ENCODE assay signal across 1 cellular context in genomic region chr1:109263597-109264378, GRCh38.
TF ChIP-seq lines count a peak whose summit lies in the region.

No MANE protein-coding gene starts in this region.

TF ChIP-seq in K562, 482 proteins besides CTCF, POLR2A, EP300 and RAD21 (continued from another document and continues in another):
- TF ChIP-seq TGIF2 (CRISPR knock-in tag; IDR thresholded peaks at IDR 0.05) (no peak), RNF219 (CRISPR knock-in tag; IDR thresholded peaks at IDR 0.05) (no peak), ZNF431 (CRISPR knock-in tag; IDR thresholded peaks at IDR 0.05) (peak; percentile 72), CHCHD3 (CRISPR knock-in tag; IDR thresholded peaks at IDR 0.05) (no peak), ZNF655 (CRISPR knock-in tag; IDR thresholded peaks at IDR 0.05) (no peak), PTBP1 (IDR thresholded peaks at IDR 0.05; ENCODE audit: low read depth, low read length) (no peak), SAFB2 (IDR thresholded peaks at IDR 0.05; ENCODE audit: borderline replicate concordance, low read depth, low read length, severe bottlenecking) (no peak), GABPA (tag; conservative IDR thresholded peaks at IDR 0.05; ENCODE audit: low read depth) (no peak), ERF (CRISPR knock-in tag; IDR thresholded peaks at IDR 0.05) (no peak), YY1 (IDR thresholded peaks at IDR 0.05; ENCODE audit: borderline replicate concordance in 1 of 3, control insufficient read depth in 1 of 3, extremely low read depth in 1 of 3, insufficient read depth in 3 of 3, insufficient read length in 1 of 3, insufficient replicate concordance in 2 of 3, low read depth in 1 of 3, low read length in 2 of 3) (peak in 2 of 3 experiments; percentile 44 to 73), GTF2A2 (tag; IDR thresholded peaks at IDR 0.05) (no peak), ILK (tag; IDR thresholded peaks at IDR 0.05; ENCODE audit: borderline replicate concordance, low read depth) (no peak), KAT8 (IDR thresholded peaks at IDR 0.05; ENCODE audit: low read depth) (no peak), OTX1 (CRISPR knock-in tag; IDR thresholded peaks at IDR 0.05) (no peak), NFE2L1 (tag; IDR thresholded peaks at IDR 0.05; ENCODE audit: borderline replicate concordance, low read depth) (no peak), BACH1 (tag; IDR thresholded peaks at IDR 0.05) (no peak), KLF6 (CRISPR knock-in tag; IDR thresholded peaks at IDR 0.05; ENCODE audit: borderline replicate concordance) (no peak), ZNF184 (CRISPR knock-in tag; IDR thresholded peaks at IDR 0.05) (no peak), GABPB2 (CRISPR knock-in tag; conservative IDR thresholded peaks at IDR 0.05) (no peak; the same call in 1 of the 2 replicates), ZFX (CRISPR knock-in tag; IDR thresholded peaks at IDR 0.05) (no peak), TAF7 (tag; IDR thresholded peaks at IDR 0.05) (no peak), MBD2 (IDR thresholded peaks at IDR 0.05; ENCODE audit: borderline replicate concordance, low read depth) (no peak; the same call in 1 of the 2 replicates), L3MBTL2 (IDR thresholded peaks at IDR 0.05) (peak; percentile 82), GATAD2B (IDR thresholded peaks at IDR 0.05; ENCODE audit: borderline replicate concordance) (no peak), BHLHE40 (IDR thresholded peaks at IDR 0.05; ENCODE audit: low read length) (peak; percentile 86), ZHX1 (conservative IDR thresholded peaks at IDR 0.05; ENCODE audit: low read length) (0 out of 2 replicates have a peak, but pooled peaks have one; percentile 76), SMARCA4 (IDR thresholded peaks at IDR 0.05) (no peak), PYGO2 (tag; IDR thresholded peaks at IDR 0.05) (no peak)
- TF ChIP-seq, protein P1, sequence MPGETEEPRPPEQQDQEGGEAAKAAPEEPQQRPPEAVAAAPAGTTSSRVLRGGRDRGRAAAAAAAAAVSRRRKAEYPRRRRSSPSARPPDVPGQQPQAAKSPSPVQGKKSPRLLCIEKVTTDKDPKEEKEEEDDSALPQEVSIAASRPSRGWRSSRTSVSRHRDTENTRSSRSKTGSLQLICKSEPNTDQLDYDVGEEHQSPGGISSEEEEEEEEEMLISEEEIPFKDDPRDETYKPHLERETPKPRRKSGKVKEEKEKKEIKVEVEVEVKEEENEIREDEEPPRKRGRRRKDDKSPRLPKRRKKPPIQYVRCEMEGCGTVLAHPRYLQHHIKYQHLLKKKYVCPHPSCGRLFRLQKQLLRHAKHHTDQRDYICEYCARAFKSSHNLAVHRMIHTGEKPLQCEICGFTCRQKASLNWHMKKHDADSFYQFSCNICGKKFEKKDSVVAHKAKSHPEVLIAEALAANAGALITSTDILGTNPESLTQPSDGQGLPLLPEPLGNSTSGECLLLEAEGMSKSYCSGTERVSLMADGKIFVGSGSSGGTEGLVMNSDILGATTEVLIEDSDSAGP (CRISPR knock-in tag; IDR thresholded peaks at IDR 0.05): peak; percentile 86
- TF ChIP-seq, protein P2, sequence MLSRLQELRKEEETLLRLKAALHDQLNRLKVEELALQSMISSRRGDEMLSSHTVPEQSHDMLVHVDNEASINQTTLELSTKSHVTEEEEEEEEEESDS (CRISPR knock-in tag; IDR thresholded peaks at IDR 0.05): no peak
- TF ChIP-seq, protein P3, sequence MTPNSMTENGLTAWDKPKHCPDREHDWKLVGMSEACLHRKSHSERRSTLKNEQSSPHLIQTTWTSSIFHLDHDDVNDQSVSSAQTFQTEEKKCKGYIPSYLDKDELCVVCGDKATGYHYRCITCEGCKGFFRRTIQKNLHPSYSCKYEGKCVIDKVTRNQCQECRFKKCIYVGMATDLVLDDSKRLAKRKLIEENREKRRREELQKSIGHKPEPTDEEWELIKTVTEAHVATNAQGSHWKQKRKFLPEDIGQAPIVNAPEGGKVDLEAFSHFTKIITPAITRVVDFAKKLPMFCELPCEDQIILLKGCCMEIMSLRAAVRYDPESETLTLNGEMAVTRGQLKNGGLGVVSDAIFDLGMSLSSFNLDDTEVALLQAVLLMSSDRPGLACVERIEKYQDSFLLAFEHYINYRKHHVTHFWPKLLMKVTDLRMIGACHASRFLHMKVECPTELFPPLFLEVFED (CRISPR knock-in tag; conservative IDR thresholded peaks at IDR 0.05): no peak
- TF ChIP-seq, protein P4, sequence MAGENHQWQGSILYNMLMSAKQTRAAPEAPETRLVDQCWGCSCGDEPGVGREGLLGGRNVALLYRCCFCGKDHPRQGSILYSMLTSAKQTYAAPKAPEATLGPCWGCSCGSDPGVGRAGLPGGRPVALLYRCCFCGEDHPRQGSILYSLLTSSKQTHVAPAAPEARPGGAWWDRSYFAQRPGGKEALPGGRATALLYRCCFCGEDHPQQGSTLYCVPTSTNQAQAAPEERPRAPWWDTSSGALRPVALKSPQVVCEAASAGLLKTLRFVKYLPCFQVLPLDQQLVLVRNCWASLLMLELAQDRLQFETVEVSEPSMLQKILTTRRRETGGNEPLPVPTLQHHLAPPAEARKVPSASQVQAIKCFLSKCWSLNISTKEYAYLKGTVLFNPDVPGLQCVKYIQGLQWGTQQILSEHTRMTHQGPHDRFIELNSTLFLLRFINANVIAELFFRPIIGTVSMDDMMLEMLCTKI (IDR thresholded peaks at IDR 0.05; ENCODE audit: partially characterized antibody): no peak
- TF ChIP-seq, protein P5, sequence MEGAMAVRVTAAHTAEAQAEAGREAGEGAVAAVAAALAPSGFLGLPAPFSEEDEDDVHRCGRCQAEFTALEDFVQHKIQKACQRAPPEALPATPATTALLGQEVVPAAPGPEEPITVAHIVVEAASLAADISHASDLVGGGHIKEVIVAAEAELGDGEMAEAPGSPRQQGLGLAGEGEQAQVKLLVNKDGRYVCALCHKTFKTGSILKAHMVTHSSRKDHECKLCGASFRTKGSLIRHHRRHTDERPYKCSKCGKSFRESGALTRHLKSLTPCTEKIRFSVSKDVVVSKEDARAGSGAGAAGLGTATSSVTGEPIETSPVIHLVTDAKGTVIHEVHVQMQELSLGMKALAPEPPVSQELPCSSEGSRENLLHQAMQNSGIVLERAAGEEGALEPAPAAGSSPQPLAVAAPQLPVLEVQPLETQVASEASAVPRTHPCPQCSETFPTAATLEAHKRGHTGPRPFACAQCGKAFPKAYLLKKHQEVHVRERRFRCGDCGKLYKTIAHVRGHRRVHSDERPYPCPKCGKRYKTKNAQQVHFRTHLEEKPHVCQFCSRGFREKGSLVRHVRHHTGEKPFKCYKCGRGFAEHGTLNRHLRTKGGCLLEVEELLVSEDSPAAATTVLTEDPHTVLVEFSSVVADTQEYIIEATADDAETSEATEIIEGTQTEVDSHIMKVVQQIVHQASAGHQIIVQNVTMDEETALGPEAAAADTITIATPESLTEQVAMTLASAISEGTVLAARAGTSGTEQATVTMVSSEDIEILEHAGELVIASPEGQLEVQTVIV (CRISPR knock-in tag; IDR thresholded peaks at IDR 0.05; ENCODE audit: borderline replicate concordance): no peak
- TF ChIP-seq, protein P6, sequence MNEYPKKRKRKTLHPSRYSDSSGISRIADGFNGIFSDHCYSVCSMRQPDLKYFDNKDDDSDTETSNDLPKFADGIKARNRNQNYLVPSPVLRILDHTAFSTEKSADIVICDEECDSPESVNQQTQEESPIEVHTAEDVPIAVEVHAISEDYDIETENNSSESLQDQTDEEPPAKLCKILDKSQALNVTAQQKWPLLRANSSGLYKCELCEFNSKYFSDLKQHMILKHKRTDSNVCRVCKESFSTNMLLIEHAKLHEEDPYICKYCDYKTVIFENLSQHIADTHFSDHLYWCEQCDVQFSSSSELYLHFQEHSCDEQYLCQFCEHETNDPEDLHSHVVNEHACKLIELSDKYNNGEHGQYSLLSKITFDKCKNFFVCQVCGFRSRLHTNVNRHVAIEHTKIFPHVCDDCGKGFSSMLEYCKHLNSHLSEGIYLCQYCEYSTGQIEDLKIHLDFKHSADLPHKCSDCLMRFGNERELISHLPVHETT (CRISPR knock-in tag; conservative IDR thresholded peaks at IDR 0.05 in 1 of 2, IDR thresholded peaks at IDR 0.05 in 1 of 2): no peak
